Comparison of ENCODE assay signal across 1 cellular context in the genomic region with DNA sequence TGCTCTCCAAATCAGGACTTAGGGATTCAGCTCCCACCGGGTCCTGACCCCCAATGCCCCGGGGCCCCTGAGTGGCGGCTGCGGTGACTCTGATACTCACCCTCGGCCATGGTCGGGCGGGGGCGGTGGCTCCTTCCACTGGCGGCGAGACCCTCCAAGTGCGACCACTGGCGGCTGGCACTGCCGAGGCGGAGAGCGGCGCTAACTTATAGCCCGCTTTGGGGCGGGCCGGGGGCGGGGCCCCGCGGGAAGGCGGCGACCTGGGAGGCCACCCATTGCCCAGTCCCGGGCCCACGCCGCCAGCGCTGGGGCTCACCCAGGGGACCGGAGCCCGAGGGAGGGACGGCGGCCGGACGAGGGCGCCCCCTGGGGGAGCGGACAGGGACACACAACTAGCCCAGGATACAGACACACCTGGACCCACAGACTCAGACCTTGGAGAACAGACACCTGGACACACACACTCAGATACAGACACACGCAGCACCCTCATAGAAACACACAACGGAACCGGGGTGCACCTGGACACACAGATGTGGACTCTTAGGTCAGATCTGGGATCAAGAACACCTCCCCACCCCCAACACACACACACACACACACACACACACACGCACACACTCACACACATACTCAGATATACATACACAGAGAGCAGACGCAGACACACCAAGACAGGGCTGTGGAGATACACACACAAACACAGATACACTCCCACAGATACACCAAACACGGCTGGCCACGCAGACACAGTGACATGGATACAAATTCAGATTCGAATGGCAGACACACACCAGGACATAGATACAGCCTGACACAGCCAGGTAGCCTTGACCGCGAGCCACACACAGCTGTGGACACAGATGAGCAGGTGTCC.
TF ChIP-seq lines count a peak whose summit lies in the region.

TGM2 (minus strand) TSS at position 182 of the 877 bp plus-strand sequence; CDS start at position 110, 72 bp downstream.

TF ChIP-seq in GM12878, 131 proteins besides CTCF, POLR2A, EP300 and RAD21 (continued from another document and continues in another):
- TF ChIP-seq EGR1 (IDR thresholded peaks at IDR 0.05; ENCODE audit: borderline replicate concordance in 1 of 2, low read depth in 2 of 2, low read length in 2 of 2) (0 out of 3 replicates have a peak, but pooled peaks of 1 of the 2 experiments have one; percentile 22), ETV6 (conservative IDR thresholded peaks at IDR 0.05 in 1 of 2, IDR thresholded peaks at IDR 0.05 in 1 of 2; ENCODE audit: borderline replicate concordance in 1 of 2, low read depth in 1 of 2) (no peak), YY1 (IDR thresholded peaks at IDR 0.05; ENCODE audit: low read depth, low read length) (peak; percentile 81), CBX3 (IDR thresholded peaks at IDR 0.05; ENCODE audit: borderline replicate concordance, low read depth) (no peak), MTA2 (IDR thresholded peaks at IDR 0.05; ENCODE audit: low read depth) (no peak), RB1 (IDR thresholded peaks at IDR 0.05; ENCODE audit: borderline replicate concordance) (peak; percentile 76; the same call in 1 of the 2 replicates), MEF2B (IDR thresholded peaks at IDR 0.05; ENCODE audit: partially characterized antibody, poor library complexity, severe bottlenecking) (peak; percentile 87), NR2F1 (conservative IDR thresholded peaks at IDR 0.05) (peak; percentile 73; the same call in 1 of the 2 replicates), STAT1 (conservative IDR thresholded peaks at IDR 0.05) (no peak), GATAD2B (conservative IDR thresholded peaks at IDR 0.05; ENCODE audit: low read depth) (peak; percentile 86), LARP7 (IDR thresholded peaks at IDR 0.05) (peak; percentile 50; the same call in 1 of the 2 replicates), HDGF (IDR thresholded peaks at IDR 0.05) (peak; percentile 95; the same call in 1 of the 2 replicates), TCF3 (IDR thresholded peaks at IDR 0.05; ENCODE audit: borderline replicate concordance, insufficient read depth, low read depth, low read length) (0 out of 2 replicates have a peak, but pooled peaks have one; percentile 17), SMAD5 (IDR thresholded peaks at IDR 0.05; ENCODE audit: low read depth) (no peak), BCL3 (IDR thresholded peaks at IDR 0.05; ENCODE audit: borderline replicate concordance, insufficient read depth, low read depth, low read length, poor library complexity, severe bottlenecking) (no peak), YBX1 (IDR thresholded peaks at IDR 0.05) (0 out of 2 replicates have a peak, but pooled peaks have one; percentile 11), CREB1 (IDR thresholded peaks at IDR 0.05; ENCODE audit: low read depth) (no peak), HSF1 (IDR thresholded peaks at IDR 0.05; ENCODE audit: low read depth, low read length) (no peak), IRF5 (IDR thresholded peaks at IDR 0.05; ENCODE audit: borderline replicate concordance) (no peak), BACH1 (IDR thresholded peaks at IDR 0.05; ENCODE audit: borderline replicate concordance) (0 out of 2 replicates have a peak, but pooled peaks have one; percentile 69), SMC3 (IDR thresholded peaks at IDR 0.05; ENCODE audit: borderline replicate concordance, low read length) (peak; percentile 92), E4F1 (IDR thresholded peaks at IDR 0.05; ENCODE audit: borderline replicate concordance, partially characterized antibody) (peak; percentile 35), BCL11A (IDR thresholded peaks at IDR 0.05; ENCODE audit: low read depth, low read length) (0 out of 2 replicates have a peak, but pooled peaks have one; percentile 11), MYB (IDR thresholded peaks at IDR 0.05; ENCODE audit: borderline replicate concordance, low read depth, low read length) (no peak), TCF7 (IDR thresholded peaks at IDR 0.05; ENCODE audit: borderline replicate concordance) (no peak), ZNF207 (IDR thresholded peaks at IDR 0.05; ENCODE audit: borderline replicate concordance) (no peak)
- TF ChIP-seq, protein P1, sequence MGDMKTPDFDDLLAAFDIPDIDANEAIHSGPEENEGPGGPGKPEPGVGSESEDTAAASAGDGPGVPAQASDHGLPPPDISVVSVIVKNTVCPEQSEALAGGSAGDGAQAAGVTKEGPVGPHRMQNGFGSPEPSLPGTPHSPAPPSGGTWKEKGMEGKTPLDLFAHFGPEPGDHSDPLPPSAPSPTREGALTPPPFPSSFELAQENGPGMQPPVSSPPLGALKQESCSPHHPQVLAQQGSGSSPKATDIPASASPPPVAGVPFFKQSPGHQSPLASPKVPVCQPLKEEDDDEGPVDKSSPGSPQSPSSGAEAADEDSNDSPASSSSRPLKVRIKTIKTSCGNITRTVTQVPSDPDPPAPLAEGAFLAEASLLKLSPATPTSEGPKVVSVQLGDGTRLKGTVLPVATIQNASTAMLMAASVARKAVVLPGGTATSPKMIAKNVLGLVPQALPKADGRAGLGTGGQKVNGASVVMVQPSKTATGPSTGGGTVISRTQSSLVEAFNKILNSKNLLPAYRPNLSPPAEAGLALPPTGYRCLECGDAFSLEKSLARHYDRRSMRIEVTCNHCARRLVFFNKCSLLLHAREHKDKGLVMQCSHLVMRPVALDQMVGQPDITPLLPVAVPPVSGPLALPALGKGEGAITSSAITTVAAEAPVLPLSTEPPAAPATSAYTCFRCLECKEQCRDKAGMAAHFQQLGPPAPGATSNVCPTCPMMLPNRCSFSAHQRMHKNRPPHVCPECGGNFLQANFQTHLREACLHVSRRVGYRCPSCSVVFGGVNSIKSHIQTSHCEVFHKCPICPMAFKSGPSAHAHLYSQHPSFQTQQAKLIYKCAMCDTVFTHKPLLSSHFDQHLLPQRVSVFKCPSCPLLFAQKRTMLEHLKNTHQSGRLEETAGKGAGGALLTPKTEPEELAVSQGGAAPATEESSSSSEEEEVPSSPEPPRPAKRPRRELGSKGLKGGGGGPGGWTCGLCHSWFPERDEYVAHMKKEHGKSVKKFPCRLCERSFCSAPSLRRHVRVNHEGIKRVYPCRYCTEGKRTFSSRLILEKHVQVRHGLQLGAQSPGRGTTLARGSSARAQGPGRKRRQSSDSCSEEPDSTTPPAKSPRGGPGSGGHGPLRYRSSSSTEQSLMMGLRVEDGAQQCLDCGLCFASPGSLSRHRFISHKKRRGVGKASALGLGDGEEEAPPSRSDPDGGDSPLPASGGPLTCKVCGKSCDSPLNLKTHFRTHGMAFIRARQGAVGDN (IDR thresholded peaks at IDR 0.05): peak; percentile 48; the same call in 1 of the 2 replicates
- TF ChIP-seq, protein P2, sequence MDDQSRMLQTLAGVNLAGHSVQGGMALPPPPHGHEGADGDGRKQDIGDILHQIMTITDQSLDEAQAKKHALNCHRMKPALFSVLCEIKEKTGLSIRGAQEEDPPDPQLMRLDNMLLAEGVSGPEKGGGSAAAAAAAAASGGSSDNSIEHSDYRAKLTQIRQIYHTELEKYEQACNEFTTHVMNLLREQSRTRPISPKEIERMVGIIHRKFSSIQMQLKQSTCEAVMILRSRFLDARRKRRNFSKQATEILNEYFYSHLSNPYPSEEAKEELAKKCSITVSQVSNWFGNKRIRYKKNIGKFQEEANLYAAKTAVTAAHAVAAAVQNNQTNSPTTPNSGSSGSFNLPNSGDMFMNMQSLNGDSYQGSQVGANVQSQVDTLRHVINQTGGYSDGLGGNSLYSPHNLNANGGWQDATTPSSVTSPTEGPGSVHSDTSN (IDR thresholded peaks at IDR 0.05; ENCODE audit: insufficient replicate concordance, low read depth, low read length): no peak
- TF ChIP-seq, protein P3, sequence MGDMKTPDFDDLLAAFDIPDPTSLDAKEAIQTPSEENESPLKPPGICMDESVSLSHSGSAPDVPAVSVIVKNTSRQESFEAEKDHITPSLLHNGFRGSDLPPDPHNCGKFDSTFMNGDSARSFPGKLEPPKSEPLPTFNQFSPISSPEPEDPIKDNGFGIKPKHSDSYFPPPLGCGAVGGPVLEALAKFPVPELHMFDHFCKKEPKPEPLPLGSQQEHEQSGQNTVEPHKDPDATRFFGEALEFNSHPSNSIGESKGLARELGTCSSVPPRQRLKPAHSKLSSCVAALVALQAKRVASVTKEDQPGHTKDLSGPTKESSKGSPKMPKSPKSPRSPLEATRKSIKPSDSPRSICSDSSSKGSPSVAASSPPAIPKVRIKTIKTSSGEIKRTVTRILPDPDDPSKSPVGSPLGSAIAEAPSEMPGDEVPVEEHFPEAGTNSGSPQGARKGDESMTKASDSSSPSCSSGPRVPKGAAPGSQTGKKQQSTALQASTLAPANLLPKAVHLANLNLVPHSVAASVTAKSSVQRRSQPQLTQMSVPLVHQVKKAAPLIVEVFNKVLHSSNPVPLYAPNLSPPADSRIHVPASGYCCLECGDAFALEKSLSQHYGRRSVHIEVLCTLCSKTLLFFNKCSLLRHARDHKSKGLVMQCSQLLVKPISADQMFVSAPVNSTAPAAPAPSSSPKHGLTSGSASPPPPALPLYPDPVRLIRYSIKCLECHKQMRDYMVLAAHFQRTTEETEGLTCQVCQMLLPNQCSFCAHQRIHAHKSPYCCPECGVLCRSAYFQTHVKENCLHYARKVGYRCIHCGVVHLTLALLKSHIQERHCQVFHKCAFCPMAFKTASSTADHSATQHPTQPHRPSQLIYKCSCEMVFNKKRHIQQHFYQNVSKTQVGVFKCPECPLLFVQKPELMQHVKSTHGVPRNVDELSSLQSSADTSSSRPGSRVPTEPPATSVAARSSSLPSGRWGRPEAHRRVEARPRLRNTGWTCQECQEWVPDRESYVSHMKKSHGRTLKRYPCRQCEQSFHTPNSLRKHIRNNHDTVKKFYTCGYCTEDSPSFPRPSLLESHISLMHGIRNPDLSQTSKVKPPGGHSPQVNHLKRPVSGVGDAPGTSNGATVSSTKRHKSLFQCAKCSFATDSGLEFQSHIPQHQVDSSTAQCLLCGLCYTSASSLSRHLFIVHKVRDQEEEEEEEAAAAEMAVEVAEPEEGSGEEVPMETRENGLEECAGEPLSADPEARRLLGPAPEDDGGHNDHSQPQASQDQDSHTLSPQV (IDR thresholded peaks at IDR 0.05): peak; percentile 49; the same call in 1 of the 2 replicates
- TF ChIP-seq, protein P4, sequence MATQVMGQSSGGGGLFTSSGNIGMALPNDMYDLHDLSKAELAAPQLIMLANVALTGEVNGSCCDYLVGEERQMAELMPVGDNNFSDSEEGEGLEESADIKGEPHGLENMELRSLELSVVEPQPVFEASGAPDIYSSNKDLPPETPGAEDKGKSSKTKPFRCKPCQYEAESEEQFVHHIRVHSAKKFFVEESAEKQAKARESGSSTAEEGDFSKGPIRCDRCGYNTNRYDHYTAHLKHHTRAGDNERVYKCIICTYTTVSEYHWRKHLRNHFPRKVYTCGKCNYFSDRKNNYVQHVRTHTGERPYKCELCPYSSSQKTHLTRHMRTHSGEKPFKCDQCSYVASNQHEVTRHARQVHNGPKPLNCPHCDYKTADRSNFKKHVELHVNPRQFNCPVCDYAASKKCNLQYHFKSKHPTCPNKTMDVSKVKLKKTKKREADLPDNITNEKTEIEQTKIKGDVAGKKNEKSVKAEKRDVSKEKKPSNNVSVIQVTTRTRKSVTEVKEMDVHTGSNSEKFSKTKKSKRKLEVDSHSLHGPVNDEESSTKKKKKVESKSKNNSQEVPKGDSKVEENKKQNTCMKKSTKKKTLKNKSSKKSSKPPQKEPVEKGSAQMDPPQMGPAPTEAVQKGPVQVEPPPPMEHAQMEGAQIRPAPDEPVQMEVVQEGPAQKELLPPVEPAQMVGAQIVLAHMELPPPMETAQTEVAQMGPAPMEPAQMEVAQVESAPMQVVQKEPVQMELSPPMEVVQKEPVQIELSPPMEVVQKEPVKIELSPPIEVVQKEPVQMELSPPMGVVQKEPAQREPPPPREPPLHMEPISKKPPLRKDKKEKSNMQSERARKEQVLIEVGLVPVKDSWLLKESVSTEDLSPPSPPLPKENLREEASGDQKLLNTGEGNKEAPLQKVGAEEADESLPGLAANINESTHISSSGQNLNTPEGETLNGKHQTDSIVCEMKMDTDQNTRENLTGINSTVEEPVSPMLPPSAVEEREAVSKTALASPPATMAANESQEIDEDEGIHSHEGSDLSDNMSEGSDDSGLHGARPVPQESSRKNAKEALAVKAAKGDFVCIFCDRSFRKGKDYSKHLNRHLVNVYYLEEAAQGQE (IDR thresholded peaks at IDR 0.05; ENCODE audit: low read depth, low read length): no peak
